ENCODE assay signal across 1 cellular context in genomic region chr14:34981743-34982420, GRCh38.
TF ChIP-seq lines count a peak whose summit lies in the region.

No MANE protein-coding gene starts in this region.

TF ChIP-seq in HepG2, 621 proteins besides CTCF, POLR2A, EP300 and RAD21 (continued from another document and continues in another):
- TF ChIP-seq, protein P1, sequence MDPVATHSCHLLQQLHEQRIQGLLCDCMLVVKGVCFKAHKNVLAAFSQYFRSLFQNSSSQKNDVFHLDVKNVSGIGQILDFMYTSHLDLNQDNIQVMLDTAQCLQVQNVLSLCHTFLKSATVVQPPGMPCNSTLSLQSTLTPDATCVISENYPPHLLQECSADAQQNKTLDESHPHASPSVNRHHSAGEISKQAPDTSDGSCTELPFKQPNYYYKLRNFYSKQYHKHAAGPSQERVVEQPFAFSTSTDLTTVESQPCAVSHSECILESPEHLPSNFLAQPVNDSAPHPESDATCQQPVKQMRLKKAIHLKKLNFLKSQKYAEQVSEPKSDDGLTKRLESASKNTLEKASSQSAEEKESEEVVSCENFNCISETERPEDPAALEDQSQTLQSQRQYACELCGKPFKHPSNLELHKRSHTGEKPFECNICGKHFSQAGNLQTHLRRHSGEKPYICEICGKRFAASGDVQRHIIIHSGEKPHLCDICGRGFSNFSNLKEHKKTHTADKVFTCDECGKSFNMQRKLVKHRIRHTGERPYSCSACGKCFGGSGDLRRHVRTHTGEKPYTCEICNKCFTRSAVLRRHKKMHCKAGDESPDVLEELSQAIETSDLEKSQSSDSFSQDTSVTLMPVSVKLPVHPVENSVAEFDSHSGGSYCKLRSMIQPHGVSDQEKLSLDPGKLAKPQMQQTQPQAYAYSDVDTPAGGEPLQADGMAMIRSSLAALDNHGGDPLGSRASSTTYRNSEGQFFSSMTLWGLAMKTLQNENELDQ (CRISPR knock-in tag; IDR thresholded peaks at IDR 0.05; ENCODE audit: borderline replicate concordance), result peak; percentile 83; the same call in 1 of the 2 replicates
- TF ChIP-seq, protein P2, sequence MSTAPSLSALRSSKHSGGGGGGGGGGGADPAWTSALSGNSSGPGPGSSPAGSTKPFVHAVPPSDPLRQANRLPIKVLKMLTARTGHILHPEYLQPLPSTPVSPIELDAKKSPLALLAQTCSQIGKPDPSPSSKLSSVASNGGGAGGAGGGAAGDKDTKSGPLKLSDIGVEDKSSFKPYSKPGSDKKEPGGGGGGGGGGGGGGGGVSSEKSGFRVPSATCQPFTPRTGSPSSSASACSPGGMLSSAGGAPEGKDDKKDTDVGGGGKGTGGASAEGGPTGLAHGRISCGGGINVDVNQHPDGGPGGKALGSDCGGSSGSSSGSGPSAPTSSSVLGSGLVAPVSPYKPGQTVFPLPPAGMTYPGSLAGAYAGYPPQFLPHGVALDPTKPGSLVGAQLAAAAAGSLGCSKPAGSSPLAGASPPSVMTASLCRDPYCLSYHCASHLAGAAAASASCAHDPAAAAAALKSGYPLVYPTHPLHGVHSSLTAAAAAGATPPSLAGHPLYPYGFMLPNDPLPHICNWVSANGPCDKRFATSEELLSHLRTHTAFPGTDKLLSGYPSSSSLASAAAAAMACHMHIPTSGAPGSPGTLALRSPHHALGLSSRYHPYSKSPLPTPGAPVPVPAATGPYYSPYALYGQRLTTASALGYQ (CRISPR knock-in tag; IDR thresholded peaks at IDR 0.05), result no peak
- no peak for TF ChIP-seq ZNF598 (CRISPR knock-in tag; IDR thresholded peaks at IDR 0.05; ENCODE audit: borderline replicate concordance)
- TF ChIP-seq, protein P3, sequence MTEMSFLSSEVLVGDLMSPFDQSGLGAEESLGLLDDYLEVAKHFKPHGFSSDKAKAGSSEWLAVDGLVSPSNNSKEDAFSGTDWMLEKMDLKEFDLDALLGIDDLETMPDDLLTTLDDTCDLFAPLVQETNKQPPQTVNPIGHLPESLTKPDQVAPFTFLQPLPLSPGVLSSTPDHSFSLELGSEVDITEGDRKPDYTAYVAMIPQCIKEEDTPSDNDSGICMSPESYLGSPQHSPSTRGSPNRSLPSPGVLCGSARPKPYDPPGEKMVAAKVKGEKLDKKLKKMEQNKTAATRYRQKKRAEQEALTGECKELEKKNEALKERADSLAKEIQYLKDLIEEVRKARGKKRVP (CRISPR knock-in tag; IDR thresholded peaks at IDR 0.05), result 0 out of 4 replicates have a peak, but pooled peaks of 1 of the 2 experiments have one; percentile 58
- TF ChIP-seq KDM6A (CRISPR knock-in tag; IDR thresholded peaks at IDR 0.05; ENCODE audit: low read depth), result peak; percentile 70; the same call in 1 of the 2 replicates
- TF ChIP-seq ZNF543 (CRISPR knock-in tag; IDR thresholded peaks at IDR 0.05), result no peak
- TF ChIP-seq TBP (CRISPR knock-in tag; IDR thresholded peaks at IDR 0.05), result no peak
- no peak for TF ChIP-seq CEBPB (IDR thresholded peaks at IDR 0.05; ENCODE audit: borderline replicate concordance, low read depth, low read length)
- TF ChIP-seq, protein P4, sequence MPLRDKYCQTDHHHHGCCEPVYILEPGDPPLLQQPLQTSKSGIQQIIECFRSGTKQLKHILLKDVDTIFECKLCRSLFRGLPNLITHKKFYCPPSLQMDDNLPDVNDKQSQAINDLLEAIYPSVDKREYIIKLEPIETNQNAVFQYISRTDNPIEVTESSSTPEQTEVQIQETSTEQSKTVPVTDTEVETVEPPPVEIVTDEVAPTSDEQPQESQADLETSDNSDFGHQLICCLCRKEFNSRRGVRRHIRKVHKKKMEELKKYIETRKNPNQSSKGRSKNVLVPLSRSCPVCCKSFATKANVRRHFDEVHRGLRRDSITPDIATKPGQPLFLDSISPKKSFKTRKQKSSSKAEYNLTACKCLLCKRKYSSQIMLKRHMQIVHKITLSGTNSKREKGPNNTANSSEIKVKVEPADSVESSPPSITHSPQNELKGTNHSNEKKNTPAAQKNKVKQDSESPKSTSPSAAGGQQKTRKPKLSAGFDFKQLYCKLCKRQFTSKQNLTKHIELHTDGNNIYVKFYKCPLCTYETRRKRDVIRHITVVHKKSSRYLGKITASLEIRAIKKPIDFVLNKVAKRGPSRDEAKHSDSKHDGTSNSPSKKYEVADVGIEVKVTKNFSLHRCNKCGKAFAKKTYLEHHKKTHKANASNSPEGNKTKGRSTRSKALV (CRISPR knock-in tag; IDR thresholded peaks at IDR 0.05), result no peak
- peak; percentile 94 for TF ChIP-seq ZNF446 (CRISPR knock-in tag; IDR thresholded peaks at IDR 0.05)
- no peak for TF ChIP-seq ZNF569 (CRISPR knock-in tag; IDR thresholded peaks at IDR 0.05; ENCODE audit: borderline replicate concordance)
- peak; percentile 16 for TF ChIP-seq PCBP2 (optimal IDR thresholded peaks at IDR 0.05; ENCODE audit: low read depth, low read length, poor library complexity, severe bottlenecking)
- TF ChIP-seq ARNT2 (CRISPR knock-in tag; IDR thresholded peaks at IDR 0.05; ENCODE audit: low read depth), result no peak
- no peak for TF ChIP-seq ZNF44 (CRISPR knock-in tag; IDR thresholded peaks at IDR 0.05)
- TF ChIP-seq ZSCAN9 (CRISPR knock-in tag; IDR thresholded peaks at IDR 0.05; ENCODE audit: borderline replicate concordance), result no peak
- no peak for TF ChIP-seq CREB1 (IDR thresholded peaks at IDR 0.05)
- no peak for TF ChIP-seq CREB1 (CRISPR knock-in tag; IDR thresholded peaks at IDR 0.05)
- TF ChIP-seq MEIS1 (CRISPR knock-in tag; IDR thresholded peaks at IDR 0.05; ENCODE audit: borderline replicate concordance), result no peak
- no peak for TF ChIP-seq ZNF282 (IDR thresholded peaks at IDR 0.05; ENCODE audit: partially characterized antibody)
- TF ChIP-seq CCAR2 (optimal IDR thresholded peaks at IDR 0.05; ENCODE audit: low read depth, low read length), result peak; percentile 68
- TF ChIP-seq ZNF883 (CRISPR knock-in tag; IDR thresholded peaks at IDR 0.05; ENCODE audit: not compliant biosample characterization), result no peak
- TF ChIP-seq, protein P5, sequence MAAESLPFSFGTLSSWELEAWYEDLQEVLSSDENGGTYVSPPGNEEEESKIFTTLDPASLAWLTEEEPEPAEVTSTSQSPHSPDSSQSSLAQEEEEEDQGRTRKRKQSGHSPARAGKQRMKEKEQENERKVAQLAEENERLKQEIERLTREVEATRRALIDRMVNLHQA (CRISPR knock-in tag; IDR thresholded peaks at IDR 0.05), result no peak
- TF ChIP-seq ZZZ3 (CRISPR knock-in tag; IDR thresholded peaks at IDR 0.05; ENCODE audit: borderline replicate concordance), result 0 out of 2 replicates have a peak, but pooled peaks have one; percentile 30
- TF ChIP-seq ONECUT2 (CRISPR knock-in tag; IDR thresholded peaks at IDR 0.05), result no peak
- peak; percentile 4 for TF ChIP-seq PHF5A (CRISPR knock-in tag; IDR thresholded peaks at IDR 0.05; ENCODE audit: low read depth, unreplicated experiment)
- TF ChIP-seq HNF4G (IDR thresholded peaks at IDR 0.05; ENCODE audit: borderline replicate concordance, low read depth, low read length), result no peak
- TF ChIP-seq HNF4G (CRISPR knock-in tag; IDR thresholded peaks at IDR 0.05; ENCODE audit: borderline replicate concordance, low read depth), result 0 out of 2 replicates have a peak, but pooled peaks have one; percentile 38
- TF ChIP-seq ZNF749 (CRISPR knock-in tag; IDR thresholded peaks at IDR 0.05; ENCODE audit: borderline replicate concordance), result peak; percentile 82; the same call in 1 of the 2 replicates
- no peak for TF ChIP-seq FOXC1 (CRISPR knock-in tag; IDR thresholded peaks at IDR 0.05; ENCODE audit: borderline replicate concordance)
- TF ChIP-seq ZNF232 (CRISPR knock-in tag; IDR thresholded peaks at IDR 0.05; ENCODE audit: borderline replicate concordance), result no peak
- 0 out of 2 replicates have a peak, but pooled peaks have one; percentile 81 for TF ChIP-seq ZNF550 (CRISPR knock-in tag; IDR thresholded peaks at IDR 0.05; ENCODE audit: borderline replicate concordance)
- TF ChIP-seq MXD3 (CRISPR knock-in tag; IDR thresholded peaks at IDR 0.05), result no peak
- TF ChIP-seq REXO4 (CRISPR knock-in tag; IDR thresholded peaks at IDR 0.05; ENCODE audit: borderline replicate concordance), result no peak
- TF ChIP-seq AGO1 (IDR thresholded peaks at IDR 0.05; ENCODE audit: low read depth, low read length, poor library complexity, severe bottlenecking), result no peak
- no peak for TF ChIP-seq SSRP1 (CRISPR knock-in tag; IDR thresholded peaks at IDR 0.05)
- TF ChIP-seq NFYC (CRISPR knock-in tag; IDR thresholded peaks at IDR 0.05), result no peak
- TF ChIP-seq ZC3H4 (CRISPR knock-in tag; IDR thresholded peaks at IDR 0.05; ENCODE audit: borderline replicate concordance), result no peak
- TF ChIP-seq TCF12 (IDR thresholded peaks at IDR 0.05), result no peak
- TF ChIP-seq TCF12 (CRISPR knock-in tag; IDR thresholded peaks at IDR 0.05), result peak; percentile 22; the same call in 1 of the 2 replicates
- TF ChIP-seq ZNF713 (CRISPR knock-in tag; IDR thresholded peaks at IDR 0.05), result 0 out of 2 replicates have a peak, but pooled peaks have one; percentile 83
- TF ChIP-seq PHF8 (CRISPR knock-in tag; IDR thresholded peaks at IDR 0.05), result no peak
- TF ChIP-seq ZNF879 (CRISPR knock-in tag; IDR thresholded peaks at IDR 0.05), result 0 out of 2 replicates have a peak, but pooled peaks have one; percentile 7
- TF ChIP-seq ZNF260 (CRISPR knock-in tag; IDR thresholded peaks at IDR 0.05; ENCODE audit: borderline replicate concordance, low read depth), result no peak; the same call in 1 of the 2 replicates
- TF ChIP-seq PHF20 (CRISPR knock-in tag; IDR thresholded peaks at IDR 0.05), result no peak
- TF ChIP-seq, protein P6, sequence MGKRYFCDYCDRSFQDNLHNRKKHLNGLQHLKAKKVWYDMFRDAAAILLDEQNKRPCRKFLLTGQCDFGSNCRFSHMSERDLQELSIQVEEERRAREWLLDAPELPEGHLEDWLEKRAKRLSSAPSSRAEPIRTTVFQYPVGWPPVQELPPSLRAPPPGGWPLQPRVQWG (CRISPR knock-in tag; IDR thresholded peaks at IDR 0.05; ENCODE audit: borderline replicate concordance, low read depth), result no peak
- no peak for TF ChIP-seq ZNF30 (CRISPR knock-in tag; IDR thresholded peaks at IDR 0.05)
- no peak for TF ChIP-seq HOXD1 (CRISPR knock-in tag; IDR thresholded peaks at IDR 0.05)
- no peak for TF ChIP-seq PRDM4 (CRISPR knock-in tag; IDR thresholded peaks at IDR 0.05; ENCODE audit: borderline replicate concordance)
- TF ChIP-seq TERF1 (CRISPR knock-in tag; IDR thresholded peaks at IDR 0.05), result no peak
- no peak for TF ChIP-seq ZBED4 (CRISPR knock-in tag; IDR thresholded peaks at IDR 0.05; ENCODE audit: borderline replicate concordance)
- TF ChIP-seq CREM (IDR thresholded peaks at IDR 0.05), result no peak
- no peak; the same call in 1 of the 2 replicates for TF ChIP-seq CREM (CRISPR knock-in tag; IDR thresholded peaks at IDR 0.05)
- no peak for TF ChIP-seq NCOA2 (CRISPR knock-in tag; IDR thresholded peaks at IDR 0.05)
